Comparison of ENCODE assay signal across 1 cellular context in genomic region chr2:23556929-23557328, GRCh38.
TF ChIP-seq lines count a peak whose summit lies in the region.

No MANE protein-coding gene starts in this region.

TF ChIP-seq in SK-N-SH, 30 proteins besides CTCF, POLR2A, EP300 and RAD21 (continued from another document):
- TF ChIP-seq IRF3 (IDR thresholded peaks at IDR 0.05; ENCODE audit: low read depth, low read length) (no peak), FOSL2 (IDR thresholded peaks at IDR 0.05; ENCODE audit: borderline replicate concordance, low read depth) (no peak), USF1 (IDR thresholded peaks at IDR 0.05; ENCODE audit: borderline replicate concordance, low read depth) (no peak), ELF1 (IDR thresholded peaks at IDR 0.05) (no peak), JUND (IDR thresholded peaks at IDR 0.05) (no peak), MAX (IDR thresholded peaks at IDR 0.05; ENCODE audit: low read depth) (no peak), TEAD4 (IDR thresholded peaks at IDR 0.05; ENCODE audit: borderline replicate concordance, insufficient read depth) (no peak), REST (IDR thresholded peaks at IDR 0.05; ENCODE audit: low read depth, low read length) (no peak)
